Comparison of ENCODE assay signal across 8 cellular contexts in the genomic region with DNA sequence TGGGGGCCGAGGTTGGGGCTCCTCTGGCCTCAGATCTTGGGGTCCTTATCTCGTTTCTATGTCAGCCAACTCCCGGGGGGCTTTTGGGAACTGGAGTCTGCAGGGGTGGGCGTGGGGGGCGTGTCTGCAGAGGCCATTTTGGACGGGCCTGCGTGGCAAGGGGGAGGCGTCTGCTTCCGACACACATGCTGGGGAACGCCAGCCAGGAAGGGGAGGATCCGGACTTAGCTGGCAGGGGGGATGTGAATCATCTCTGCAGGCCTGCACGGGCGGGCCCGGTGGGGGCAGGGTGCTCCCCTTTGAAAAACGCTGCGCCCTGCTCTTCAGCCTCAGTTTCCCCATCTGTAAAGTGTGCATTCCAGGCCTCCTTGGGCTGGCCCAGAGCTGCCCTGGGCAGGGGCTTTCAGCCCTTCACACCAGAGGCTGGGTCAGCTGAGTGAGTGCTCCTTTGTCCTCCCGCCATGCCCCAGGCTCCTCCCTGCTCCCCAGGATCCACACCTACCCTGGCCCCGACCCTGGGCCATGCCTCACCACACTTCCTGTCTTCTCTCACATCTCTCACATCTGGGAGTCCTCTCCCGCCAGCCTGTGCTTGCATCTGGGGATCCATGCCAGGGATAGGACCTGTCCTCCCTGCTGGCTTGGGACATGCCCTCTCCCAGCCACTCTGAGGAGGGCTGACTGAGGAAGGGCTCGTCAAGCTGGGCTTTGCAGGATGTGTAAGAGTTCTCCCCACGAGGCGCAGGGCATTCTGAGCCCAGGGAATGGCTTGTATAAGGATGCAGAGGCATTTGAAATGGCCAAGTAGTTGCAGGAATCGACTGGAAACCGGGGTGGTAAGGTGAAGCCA. TPM values are rescaled to one million over a fixed set of nuclear protein-coding genes. Genes with fewer than 3 reads are reported as not detected.
A peak's percentile ranks its signal among the peaks of the same experiment; 100 is the strongest.
DNase-seq lines count a peak whose midpoint lies in the region; ATAC-seq, FAIRE-seq and TF ChIP-seq lines count a peak whose summit lies in the region.

No MANE protein-coding gene starts in this region.

- POLR2A ChIA-PET in BJ (lab: Charles Lee), result interaction anchor here (0.6 to 1.1 kb wide), 7 partner anchors 30 to 96 kb away, joined by 3 to 11 read pairs (median 7); no protein-coding TSS in a partner anchor

- TF ChIP-seq CTCF in BJ (IDR thresholded peaks at IDR 0.05; ENCODE audit: insufficient read depth, low read depth, low read length) (no peak), brain microvascular endothelial cell (IDR thresholded peaks at IDR 0.05; ENCODE audit: low read depth, low read length, missing control alignments) (no peak), keratinocyte (optimal IDR thresholded peaks at IDR 0.05 in 1 of 3, IDR thresholded peaks at IDR 0.05 in 1 of 3, conservative IDR thresholded peaks at IDR 0.05 in 1 of 3; ENCODE audit: extremely low read depth in 1 of 3, insufficient read depth in 2 of 3, low read length in 3 of 3) (no peak)

- in situ Hi-C loops in brain microvascular endothelial cell (cut with HindIII; ENCODE audit: low pct_ligation_motif_present, low sequenced_read_pairs), result no loop called here

- FAIRE-seq in keratinocyte (lab: Jason Lieb, UNC), result peak; percentile 48

- no peaks in the 10 kb centered on the region for H3K27me3 ChIP-seq in BJ (ENCODE audit: control insufficient read depth, insufficient read depth, low read length)
- H3K27me3 ChIP-seq in brain microvascular endothelial cell (replicated peaks), result no peaks in the 10 kb centered on the region
- no peaks in the 10 kb centered on the region for H3K27me3 ChIP-seq in keratinocyte (ENCODE audit: control insufficient read depth, extremely low read depth, insufficient read depth, low read length)

- H3K9ac ChIP-seq in keratinocyte (ENCODE audit: control insufficient read depth, extremely low read depth, insufficient read depth, low read length), result peak overlapping the region; percentile 86

- H2AFZ ChIP-seq in keratinocyte (ENCODE audit: control insufficient read depth, low read length), result no peak overlapping the region

- peak; percentile 33 for ATAC-seq in HG03460 (IDR thresholded peaks at IDR 0.05; ENCODE audit: unreplicated experiment)
- ATAC-seq in HG02798 (IDR thresholded peaks at IDR 0.05; ENCODE audit: poor library complexity, unreplicated experiment), result no peak

- peak; percentile 60 for DNase-seq in BJ (ENCODE audit: low read depth)
- peak; percentile 74 for DNase-seq in UCSD-AML1 (lab: John Stamatoyannopoulos, UW; ENCODE audit: unreplicated experiment)
- peak; percentile 94 for DNase-seq in brain microvascular endothelial cell
- DNase-seq in keratinocyte (ENCODE audit: low read depth, low spot score), result peak; percentile 74
- DNase-seq in stimulated activated CD4-positive, alpha-beta T cell treated with anti-CD3 and anti-CD28 coated beads, Interleukin-1b, Interleukin-23, amount 100 ng/mL, for 4 hours (ENCODE audit: low read depth in 2 of 2), result peak; percentile 56 to 66
- no peak for DNase-seq in NCI-H2196 treated with DMSO at 0.1 percent for 48 hours (lab: John Stamatoyannopoulos, UW; ENCODE audit: unreplicated experiment)

- CTCF ChIA-PET in BJ (lab: Yijun Ruan, JAX), result interaction anchor here (1.0 to 1.5 kb wide), 4 partner anchors 43 to 108 kb away, joined by 3 to 4 read pairs (median 3); no protein-coding TSS in a partner anchor

- H3K27ac ChIP-seq in brain microvascular endothelial cell, result peak overlapping the region; percentile 45
- H3K27ac ChIP-seq in keratinocyte (ENCODE audit: control insufficient read depth, insufficient read depth, low read length), result peak overlapping the region; percentile 89

- H3K4me1 ChIP-seq in keratinocyte (ENCODE audit: control insufficient read depth, extremely low read depth, insufficient read depth, low read length), result peaks cover 53% of the 10 kb centered on the region

- peak overlapping the region; percentile 90 for H3K4me2 ChIP-seq in keratinocyte (ENCODE audit: control insufficient read depth, extremely low read depth, insufficient read depth, low read depth, low read length)

- H3K9me3 ChIP-seq in keratinocyte (ENCODE audit: control insufficient read depth, low read depth, low read length), result no peaks in the 10 kb centered on the region

- H3K9me1 ChIP-seq in keratinocyte (ENCODE audit: control insufficient read depth, extremely low read depth, insufficient read depth, low read length), result no peaks in the 10 kb centered on the region

- peaks cover 12% of the 10 kb centered on the region for H4K20me1 ChIP-seq in keratinocyte (ENCODE audit: control insufficient read depth, extremely low read depth, insufficient read depth, low read length)

- H3K36me3 ChIP-seq in BJ (ENCODE audit: control insufficient read depth, insufficient read depth, low read length) (peaks cover 2% of the 10 kb centered on the region), brain microvascular endothelial cell (replicated peaks) (peaks cover 11% of the 10 kb centered on the region), keratinocyte (ENCODE audit: control insufficient read depth in 2 of 2, extremely low read depth in 1 of 2, insufficient read depth in 2 of 2, low read length in 2 of 2) (peaks cover 7 to 21% of the 10 kb centered on the region in 2 experiments)

- H3K4me3 ChIP-seq in BJ (ENCODE audit: low read depth, low read length) (peak overlapping the region; percentile 92), brain microvascular endothelial cell (ENCODE audit: low read depth, low read length) (peak overlapping the region; percentile 73), keratinocyte (ENCODE audit: control insufficient read depth in 2 of 3, extremely low read depth in 1 of 3, insufficient read depth in 2 of 3, low read depth in 1 of 3, low read length in 3 of 3) (peak overlapping the region; percentile 86 to 91 (median 90))

- H3K79me2 ChIP-seq in keratinocyte (ENCODE audit: control insufficient read depth, insufficient read depth, low read length), result peaks cover 80% of the 10 kb centered on the region

- dilution Hi-C loops in keratinocyte (cut with MboI; ENCODE audit: extremely low pct_ligation_motif_present, low sequenced_read_pairs), result no loop called here

RNA-seq across cellular contexts. Expression of gene FSCN1, which starts 3.7 kb away (rescaled TPM):
- polyA plus RNA-seq in BJ (2011; rRNA removed) (64.9 and 117 TPM in 2 replicates), keratinocyte (133 to 291 TPM (median 149 TPM) in 3 replicates)
- 65.5 and 66.4 TPM in 2 replicates for polyA minus RNA-seq in BJ (2011; rRNA and poly(A)+ RNA removed)
- polyA plus RNA-seq in keratinocyte (2011; ENCODE audit: low read depth), result 120 TPM
- 92.2 and 328 TPM in 2 replicates for polyA plus RNA-seq in keratinocyte (2011; cell fraction: cytosol; rRNA removed)
- 106 and 176 TPM in 2 replicates for polyA plus RNA-seq in keratinocyte (2011; cell fraction: nucleus; rRNA removed)
- polyA plus RNA-seq in keratinocyte (2012; ENCODE audit: low replicate concordance), result 132 and 514 TPM in 2 replicates
- 100 to 357 TPM (median 134 TPM) in 3 replicates for polyA minus RNA-seq in keratinocyte
- polyA minus RNA-seq in keratinocyte (2011; cell fraction: cytosol; rRNA and poly(A)+ RNA removed), result 829 TPM
- 210 and 230 TPM in 2 replicates for polyA minus RNA-seq in keratinocyte (2011; cell fraction: nucleus; rRNA and poly(A)+ RNA removed)
